26 cellular contexts compared by ENCODE assay signal in the genomic region with DNA sequence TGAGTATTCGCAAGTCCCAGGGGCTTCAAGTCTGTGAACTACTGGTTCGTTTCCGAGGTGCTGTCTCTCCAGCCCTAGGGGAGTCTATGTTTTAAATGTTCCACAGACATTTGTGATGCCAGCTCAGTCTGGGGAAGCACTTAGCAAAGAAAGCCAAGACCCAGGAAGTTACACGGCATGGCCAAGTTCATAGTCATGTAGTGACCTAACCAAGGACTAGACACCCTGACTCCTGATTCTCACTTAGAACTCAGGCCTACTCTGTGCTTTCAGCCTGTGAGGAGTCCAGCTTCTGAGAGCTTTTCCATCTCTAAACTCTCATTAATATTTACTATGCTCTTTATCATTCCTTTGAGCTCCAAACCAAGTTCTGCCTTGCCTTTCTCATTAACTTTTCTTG.
"Had no signal": no experiment of that assay in that cellular context is flagged by ENCODE, and none has a peak within 500 bp of the region (broad histone marks: within the 10 kb centered on the region; RNA-seq: fewer than 3 reads in every experiment).

No MANE protein-coding gene starts in this region.

- H3K27me3 ChIP-seq: adrenal gland, esophagus muscularis mucosa, pancreas, sigmoid colon, tibial artery had no signal

- H3K4me1 ChIP-seq: adrenal gland, pancreas, psoas muscle had no signal

- DNase-seq: activated CD4-positive, alpha-beta T cell treated with anti-CD3 and anti-CD28 coated beads for 48 hours; activated CD4-positive, alpha-beta T cell treated with anti-CD3 and anti-CD28 coated beads, Interleukin-2, amount 50 U/mL, for 48 hours; activated CD8-positive, alpha-beta memory T cell treated with anti-CD3 and anti-CD28 coated beads for 24 hours; activated effector memory CD4-positive, alpha-beta T cell treated with anti-CD3 and anti-CD28 coated beads, Interleukin-2, amount 50 U/mL, for 16 hours; activated naive CD4-positive, alpha-beta T cell treated with anti-CD3 and anti-CD28 coated beads for 36 hours; activated naive CD8-positive, alpha-beta T cell treated with anti-CD3 and anti-CD28 coated beads for 36 hours; adrenal gland; central memory CD4-positive, alpha-beta T cell; endodermal cell; foreskin melanocyte; mammary epithelial cell; naive thymus-derived CD4-positive, alpha-beta T cell; nucleus accumbens; pancreas; psoas muscle; sigmoid colon; small intestine; stimulated activated CD4-positive, alpha-beta T cell treated with anti-CD3 and anti-CD28 coated beads, Interleukin-1b, Interleukin-23, amount 100 ng/mL, for 48 hours; stimulated activated CD4-positive, alpha-beta T cell treated with anti-CD3 and anti-CD28 coated beads, Interleukin-4, amount 100 ng/mL, for 4 hours; stimulated activated CD8-positive, alpha-beta memory T cell treated with anti-CD3 and anti-CD28 coated beads, Interleukin-4, amount 100 ng/mL, for 48 hours; stimulated activated naive CD8-positive, alpha-beta T cell treated with anti-CD3 and anti-CD28 coated beads, Interleukin-15, amount 100 ng/mL, for 72 hours; T-cell; tibial artery had no signal

- H3K9me3 ChIP-seq: adrenal gland, pancreas, psoas muscle, sigmoid colon had no signal

- H3K27ac ChIP-seq: adrenal gland, esophagus muscularis mucosa, pancreas, psoas muscle, sigmoid colon, VCaP had no signal

- ATAC-seq: naive thymus-derived CD4-positive, alpha-beta T cell; psoas muscle; stimulated activated memory B cell treated with anti-CD40 and anti-IgM and Interleukin-4, amounts not matched to agents 10 μg/mL and 1 μg/mL and 100 μg/mL, for 72 hours; stimulated activated naive CD8-positive, alpha-beta T cell treated with anti-CD3 and anti-CD28 coated beads, Interleukin-15, amount 100 ng/mL, for 72 hours; T-cell had no signal

- H3K4me3 ChIP-seq: adrenal gland, esophagus muscularis mucosa, pancreas, psoas muscle, sigmoid colon, tibial artery had no signal

- H3K36me3 ChIP-seq: adrenal gland, esophagus muscularis mucosa, pancreas, sigmoid colon, tibial artery had no signal
